In the genomic region with DNA sequence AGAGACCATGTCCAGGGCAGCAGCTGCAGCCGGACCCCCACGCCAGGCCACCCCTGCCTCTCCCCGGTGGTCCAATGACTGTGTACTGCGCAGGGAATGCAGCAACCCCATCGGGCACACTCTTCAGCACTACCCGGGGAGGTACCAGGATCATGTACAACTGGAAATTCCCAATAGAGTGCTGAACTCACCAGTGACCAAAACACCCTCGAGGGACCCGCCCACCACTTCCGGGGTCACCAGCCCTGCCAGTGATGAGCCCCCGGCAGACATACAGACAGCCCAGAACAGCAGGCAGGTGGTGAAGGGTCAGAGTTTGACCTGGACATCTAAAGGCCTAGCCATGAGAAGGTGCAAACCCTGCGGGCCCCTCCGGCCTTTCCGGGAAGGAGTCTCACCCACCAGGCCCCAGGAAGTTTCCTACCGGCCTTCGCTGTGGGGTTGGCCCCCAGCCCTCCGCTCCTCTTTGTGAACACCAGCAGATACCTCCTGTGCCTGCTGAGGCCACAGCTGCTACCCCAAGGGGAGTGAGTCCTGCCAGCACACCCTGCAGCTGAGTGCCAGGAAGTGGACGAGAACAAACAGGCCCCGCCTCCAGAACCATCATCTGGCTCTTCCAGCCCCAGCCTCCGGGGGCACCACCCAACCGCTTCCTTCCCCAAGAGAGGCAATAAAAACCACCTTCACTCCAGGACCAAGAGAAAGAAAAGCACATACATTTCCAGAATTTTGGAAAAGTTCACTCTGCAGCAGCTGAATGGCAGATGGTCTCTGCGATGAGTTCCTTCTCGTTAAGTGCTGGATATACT, we compare ENCODE assay signal across 8 cellular contexts. TPM values are rescaled to one million over a fixed set of nuclear protein-coding genes. Genes with fewer than 3 reads are reported as not detected.
A peak's percentile ranks its signal among the peaks of the same experiment; 100 is the strongest.
DNase-seq lines count a peak whose midpoint lies in the region; ATAC-seq and TF ChIP-seq lines count a peak whose summit lies in the region.

No MANE protein-coding gene starts in this region.

- peak overlapping the region; percentile 61 for H3K27ac ChIP-seq in CD4-positive, alpha-beta memory T cell (ENCODE audit: low read depth, low read length)
- H3K27ac ChIP-seq in iPS DF 6.9 (ENCODE audit: low read length) (no peak overlapping the region), smooth muscle cell (ENCODE audit: low read depth) (no peak overlapping the region)

- peak overlapping the region; percentile 73 to 89 (median 86) for H3K4me3 Mint-ChIP-seq in CD4-positive, alpha-beta memory T cell

- POLR2A ChIA-PET in CD4-positive, alpha-beta memory T cell (lab: Charles Lee; ENCODE audit: partially characterized antibody) = interaction anchor here (1.0 to 2.9 kb wide), 3 partner anchors 11 to 80 kb away, joined by 5 to 13 read pairs (median 5); a partner anchor contains a TSS

- peak overlapping the region in 1 of 2 donors; percentile 57 for H3K4me3 ChIP-seq in CD4-positive, alpha-beta memory T cell (ENCODE audit: low read length in 2 of 2)
- H3K4me3 ChIP-seq in astrocyte of the spinal cord (ENCODE audit: low read depth, low read length) (no peak overlapping the region), iPS DF 6.9 (ENCODE audit: low read length) (no peak overlapping the region), smooth muscle cell (no peak overlapping the region)

- in situ Hi-C loops in astrocyte of the spinal cord (cut with HindIII; ENCODE audit: low sequenced_read_pairs) = no loop called here

- H3K79me2 ChIP-seq in smooth muscle cell (ENCODE audit: low read depth) = no peaks in the 10 kb centered on the region

- H3K9me3 ChIP-seq in CD4-positive, alpha-beta memory T cell (ENCODE audit: control insufficient read depth in 1 of 2, low read length in 2 of 2) = no peaks in the 10 kb centered on the region
- H3K9me3 ChIP-seq in iPS DF 6.9 (ENCODE audit: control insufficient read depth, insufficient read depth, low read length) = no peaks in the 10 kb centered on the region
- H3K9me3 ChIP-seq in smooth muscle cell (replicated peaks; ENCODE audit: low read depth) = no peaks in the 10 kb centered on the region

- H4K20me1 ChIP-seq in smooth muscle cell (ENCODE audit: low read depth) = peaks cover 7% of the 10 kb centered on the region

- no peaks in the 10 kb centered on the region for H3K27me3 Mint-ChIP-seq in CD4-positive, alpha-beta memory T cell

- H3K9ac ChIP-seq in smooth muscle cell (ENCODE audit: low read depth) = no peak overlapping the region

- no peak overlapping the region for H3K4me2 ChIP-seq in smooth muscle cell

- intact Hi-C loops in CD4-positive, alpha-beta memory T cell (cut with micrococcal nuclease) = no loop called here

- no peaks in the 10 kb centered on the region for H3F3A ChIP-seq in smooth muscle cell (ENCODE audit: low read depth)

- H2AFZ ChIP-seq in smooth muscle cell (ENCODE audit: low read depth) = no peak overlapping the region

- TF ChIP-seq CTCF in astrocyte of the spinal cord (IDR thresholded peaks at IDR 0.05; ENCODE audit: low read depth, low read length) (peak; percentile 24), smooth muscle cell (IDR thresholded peaks at IDR 0.05; ENCODE audit: borderline replicate concordance, insufficient read depth, poor library complexity, severe bottlenecking) (no peak)

- WGBS in iPS DF 6.9 (ENCODE audit: insufficient coverage, insufficient read length) = no CpG with 5 or more reads among the region's 22 CpGs
- 90% methylated on average over 22 of the region's 22 CpGs for WGBS in smooth muscle cell (ENCODE audit: low lambda C conversion rate)

- no peaks in the 10 kb centered on the region for H3K9me3 Mint-ChIP-seq in CD4-positive, alpha-beta memory T cell

- H3K4me1 ChIP-seq in CD4-positive, alpha-beta memory T cell (ENCODE audit: insufficient read depth, low read length) = peaks cover 25% of the 10 kb centered on the region
- H3K4me1 ChIP-seq in iPS DF 6.9 (ENCODE audit: control insufficient read depth, insufficient read depth, low read length) (no peaks in the 10 kb centered on the region), smooth muscle cell (ENCODE audit: low read depth) (no peaks in the 10 kb centered on the region)

- H3K36me3 Mint-ChIP-seq in CD4-positive, alpha-beta memory T cell = peaks cover 55 to 81% of the 10 kb centered on the region in 2 donors

- H3K36me3 ChIP-seq in CD4-positive, alpha-beta memory T cell (ENCODE audit: insufficient read depth, low read length) = peaks cover 55% of the 10 kb centered on the region
- H3K36me3 ChIP-seq in iPS DF 6.9 (ENCODE audit: control insufficient read depth, insufficient read depth, low read length) (peaks cover 35% of the 10 kb centered on the region), smooth muscle cell (ENCODE audit: low read depth) (peaks cover 20% of the 10 kb centered on the region)

- peak; percentile 66 to 74 (median 70) for DNase-seq in CD4-positive, alpha-beta memory T cell
- peak; percentile 64 for DNase-seq in HuH-7 (ENCODE audit: low spot score)
- DNase-seq in T-helper 2 cell = peak; percentile 22 to 85 (median 51)
- DNase-seq in astrocyte of the spinal cord (ENCODE audit: low read depth, low spot score) = peak; percentile 29
- peak; percentile 39 for DNase-seq in iPS DF 6.9 (ENCODE audit: low read depth, low spot score)
- DNase-seq in stimulated activated CD4-positive, alpha-beta T cell treated with anti-CD3 and anti-CD28 coated beads, Interleukin-1b, Interleukin-23, amount 100 ng/mL, for 4 hours (ENCODE audit: low read depth in 2 of 2) = peak; percentile 31 to 45
- DNase-seq in smooth muscle cell (lab: John Stamatoyannopoulos, UW; ENCODE audit: unreplicated experiment) = no peak

- peak overlapping the region; percentile 72 to 96 (median 95) for H3K27ac Mint-ChIP-seq in CD4-positive, alpha-beta memory T cell

- peak; percentile 49 for ATAC-seq in GM19468 (IDR thresholded peaks at IDR 0.05; ENCODE audit: extremely low read depth, unreplicated experiment)

- H3K4me1 Mint-ChIP-seq in CD4-positive, alpha-beta memory T cell = peaks cover 10 to 30% (median 16%) of the 10 kb centered on the region in 4 donors

- CTCF ChIA-PET in CD4-positive, alpha-beta memory T cell (lab: Charles Lee; ENCODE audit: partially characterized antibody) = interaction anchor here (1.2 to 3.1 kb wide), 9 partner anchors 11 to 297 kb away, joined by 3 to 14 read pairs (median 5); no protein-coding TSS in a partner anchor

- no peaks in the 10 kb centered on the region for H3K27me3 ChIP-seq in CD4-positive, alpha-beta memory T cell (ENCODE audit: insufficient read depth, low read length)
- H3K27me3 ChIP-seq in iPS DF 6.9 (ENCODE audit: control insufficient read depth, insufficient read depth, low read length) (no peaks in the 10 kb centered on the region), smooth muscle cell (ENCODE audit: low read depth) (no peaks in the 10 kb centered on the region)

RNA-seq across cellular contexts. Expression of a gene that starts 5.0 kb away (rescaled TPM):
- total RNA-seq in CD4-positive, alpha-beta memory T cell = not detected
- under 1 TPM in 1 of 2 donors, not detected in 1; 0.40 TPM for polyA plus RNA-seq in CD4-positive, alpha-beta memory T cell
- not detected in 2 replicates for total RNA-seq in smooth muscle cell
- polyA plus RNA-seq in smooth muscle cell = 0.16 and 0.70 TPM in 2 replicates

RNA-seq across cellular contexts. Expression of a gene that starts 17.1 kb away (rescaled TPM):
- total RNA-seq in CD4-positive, alpha-beta memory T cell = 10 to 100 TPM; 10.7 to 10.8 TPM
- polyA plus RNA-seq in CD4-positive, alpha-beta memory T cell = 10 to 100 TPM; 20.1 to 20.8 TPM
- total RNA-seq in smooth muscle cell = 28.5 and 43.7 TPM in 2 replicates
- polyA plus RNA-seq in smooth muscle cell = 30.1 and 43.4 TPM in 2 replicates

RNA-seq across cellular contexts. Expression of a gene that starts 17.4 kb away (rescaled TPM):
- 10 to 100 TPM; 22.7 to 23.2 TPM for total RNA-seq in CD4-positive, alpha-beta memory T cell
- polyA plus RNA-seq in CD4-positive, alpha-beta memory T cell = 10 to 100 TPM in 1 of 2 donors, 1 to 10 TPM in 1; 7.6 to 14.2 TPM
- 8.8 and 14.3 TPM in 2 replicates for total RNA-seq in smooth muscle cell
- polyA plus RNA-seq in smooth muscle cell = 5.4 and 7.2 TPM in 2 replicates

RNA-seq across cellular contexts. Expression of a gene that starts 32.8 kb away (rescaled TPM):
- 10 to 100 TPM; 69.9 to 77.0 TPM for total RNA-seq in CD4-positive, alpha-beta memory T cell
- 10 to 100 TPM; 79.4 to 90.7 TPM for polyA plus RNA-seq in CD4-positive, alpha-beta memory T cell
- 138 and 141 TPM in 2 replicates for total RNA-seq in smooth muscle cell
- 95.5 and 106 TPM in 2 replicates for polyA plus RNA-seq in smooth muscle cell

RNA-seq across cellular contexts. Expression of a gene that starts 55.7 kb away (rescaled TPM):
- not detected for total RNA-seq in CD4-positive, alpha-beta memory T cell
- not detected for polyA plus RNA-seq in CD4-positive, alpha-beta memory T cell
- 0.04 TPM in 1 of 2 replicates, not detected in the other for total RNA-seq in smooth muscle cell
- polyA plus RNA-seq in smooth muscle cell = not detected in 2 replicates
